Comparison of ENCODE assay signal across 16 cellular contexts in the genomic region with DNA sequence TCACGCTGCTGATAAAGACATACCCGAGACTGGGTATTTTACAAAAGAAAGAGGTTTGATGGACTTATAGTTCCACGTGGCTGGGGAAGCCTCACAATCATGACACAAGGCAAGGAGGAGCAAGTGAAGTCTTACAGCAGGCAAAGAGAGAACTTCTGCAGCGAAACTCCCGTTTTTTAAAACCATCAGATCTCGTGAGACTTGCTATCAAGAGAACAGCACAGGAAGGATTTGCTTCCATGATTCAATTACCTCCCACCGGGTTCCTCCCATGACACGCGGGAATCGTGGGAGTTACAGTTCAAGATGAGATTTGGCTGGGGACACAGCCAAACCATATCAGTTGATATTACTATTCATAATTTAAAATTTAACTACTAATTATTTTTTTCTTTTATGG.
"Had no signal": no experiment of that assay in that cellular context is flagged by ENCODE, and none has a peak within 500 bp of the region (broad histone marks: within the 10 kb centered on the region; RNA-seq: fewer than 3 reads in every experiment).

No MANE protein-coding gene starts in this region.

- DNase-seq: activated CD4-positive, CD25-positive, alpha-beta regulatory T cell treated with anti-CD3 and anti-CD28 coated beads, Interleukin-2, amount 50 U/mL, for 72 hours; activated naive CD8-positive, alpha-beta T cell treated with anti-CD3 and anti-CD28 coated beads for 36 hours; brain microvascular endothelial cell; cerebellar nuclear complex; effector memory CD4-positive, alpha-beta T cell; gastrocnemius medialis; heart left ventricle; lower lobe of right lung; midbrain; ovary; spleen; stimulated activated naive CD8-positive, alpha-beta T cell treated with anti-CD3 and anti-CD28 coated beads, Interleukin-15, amount 100 ng/mL, for 72 hours; upper lobe of left lung had no signal

- H3K4me1 ChIP-seq: gastrocnemius medialis, heart left ventricle, lower lobe of right lung, spleen had no signal

- H3K27me3 ChIP-seq: brain microvascular endothelial cell, ovary, spleen, upper lobe of left lung had no signal

- H3K36me3 Mint-ChIP-seq: activated naive CD8-positive, alpha-beta T cell treated with anti-CD3 and anti-CD28 coated beads for 36 hours had no signal

- H3K36me3 ChIP-seq: brain microvascular endothelial cell, gastrocnemius medialis, heart left ventricle, lower lobe of right lung, ovary, spleen, upper lobe of left lung had no signal

- H3K27ac ChIP-seq: brain microvascular endothelial cell, gastrocnemius medialis, heart left ventricle, lower lobe of right lung, ovary, spleen, upper lobe of left lung had no signal

- H3K4me3 ChIP-seq: gastrocnemius medialis, heart left ventricle, lower lobe of right lung, ovary, spleen, upper lobe of left lung had no signal

- H3K9me3 Mint-ChIP-seq: activated T-helper 1 cell treated with anti-CD3 and anti-CD28 coated beads, Interleukin-12 subunit alpha, Interleukin-12 subunit beta, Interleukin-2, Interleukin-4 antibody, amounts not matched to agents 30 ng/mL and 10 ng/mL and 1 ng/mL, durations not matched to agents 14 hours and 24 hours and 36 hours; T-helper 2 cell treated with Interferon-gamma antibody and Interleukin-4, amounts not matched to agents 5 μg/mL and 100 μg/mL, for 36 hours had no signal

- H3K9me3 ChIP-seq: gastrocnemius medialis, ovary had no signal

- H3K27ac Mint-ChIP-seq: activated naive CD8-positive, alpha-beta T cell treated with anti-CD3 and anti-CD28 coated beads for 36 hours; activated T-helper 1 cell treated with anti-CD3 and anti-CD28 coated beads, Interleukin-12 subunit alpha, Interleukin-12 subunit beta, Interleukin-2, Interleukin-4 antibody, amounts not matched to agents 30 ng/mL and 10 ng/mL and 1 ng/mL, durations not matched to agents 14 hours and 24 hours and 36 hours; T-helper 2 cell treated with Interferon-gamma antibody and Interleukin-4, amounts not matched to agents 5 μg/mL and 100 μg/mL, for 36 hours had no signal

- H3K4me3 Mint-ChIP-seq: activated naive CD8-positive, alpha-beta T cell treated with anti-CD3 and anti-CD28 coated beads for 36 hours; activated T-helper 1 cell treated with anti-CD3 and anti-CD28 coated beads, Interleukin-12 subunit alpha, Interleukin-12 subunit beta, Interleukin-2, Interleukin-4 antibody, amounts not matched to agents 30 ng/mL and 10 ng/mL and 1 ng/mL, durations not matched to agents 14 hours and 24 hours and 36 hours; stimulated activated naive CD8-positive, alpha-beta T cell treated with anti-CD3 and anti-CD28 coated beads, Interleukin-15, amount 100 ng/mL, for 72 hours; T-helper 2 cell treated with Interferon-gamma antibody and Interleukin-4, amounts not matched to agents 5 μg/mL and 100 μg/mL, for 36 hours had no signal

- H3K4me1 Mint-ChIP-seq: activated naive CD8-positive, alpha-beta T cell treated with anti-CD3 and anti-CD28 coated beads for 36 hours; stimulated activated naive CD8-positive, alpha-beta T cell treated with anti-CD3 and anti-CD28 coated beads, Interleukin-15, amount 100 ng/mL, for 72 hours had no signal

- ATAC-seq: gastrocnemius medialis; heart left ventricle; lower lobe of right lung; sciatic nerve; stimulated activated naive CD8-positive, alpha-beta T cell treated with anti-CD3 and anti-CD28 coated beads, Interleukin-15, amount 100 ng/mL, for 72 hours had no signal
